ENCODE assay signal across 8 cellular contexts in genomic region chr13:28657784-28658538, GRCh38. TPM values are rescaled to one million over a fixed set of nuclear protein-coding genes. Genes with fewer than 3 reads are reported as not detected.
DNase-seq lines count a peak whose midpoint lies in the region; ATAC-seq, FAIRE-seq and TF ChIP-seq lines count a peak whose summit lies in the region.

No MANE protein-coding gene starts in this region.

- intact Hi-C loops in K562 (cut with micrococcal nuclease), result no loop called here

- in situ Hi-C loops in K562 (cut with MboI), result no loop called here

- TF ChIP-seq RAD21 in K562 (CRISPR knock-in tag; conservative IDR thresholded peaks at IDR 0.05 in 1 of 2, IDR thresholded peaks at IDR 0.05 in 1 of 2), result peak; percentile 20 to 27; a peak in 2 of 4 replicates

- peak overlapping the region; percentile 75 for H3K4me3 ChIP-seq in GM12864 (ENCODE audit: low read depth, low read length)
- peak overlapping the region; percentile 90 for H3K4me3 ChIP-seq in NB4 (ENCODE audit: low read depth, low read length)
- H3K4me3 ChIP-seq in K562, result peak overlapping the region; percentile 95

- H3K27me3 ChIP-seq in K562 (ENCODE audit: control insufficient read depth in 2 of 2, insufficient read depth in 2 of 2, low read length in 2 of 2) (no peaks in the 10 kb centered on the region), layer of hippocampus (ENCODE audit: control insufficient read depth, insufficient read depth, low read length) (no peaks in the 10 kb centered on the region)

- BruUV-seq in K562 (replicated peaks; lab: Mats Ljungman, UMichigan), result TSS peak; percentile 66

- H3K4me1 ChIP-seq in K562 (replicated peaks in 1 of 2; ENCODE audit: control insufficient read depth in 2 of 2, insufficient read depth in 2 of 2, low read length in 2 of 2), result peaks cover 4 to 14% of the 10 kb centered on the region in 2 experiments; a peak in 3 of 5 replicates

- H3K27ac ChIP-seq in K562 (ENCODE audit: extremely low read depth, low read depth, low read length) (peak overlapping the region; percentile 81), layer of hippocampus (ENCODE audit: low read depth, low read length) (peak overlapping the region; percentile 90), temporal lobe (ENCODE audit: low read depth, low read length) (peak overlapping the region; percentile 70)

- DNase-seq in GM12864 (ENCODE audit: low read depth), result no peak
- peak; percentile 62 for DNase-seq in NB4 (ENCODE audit: low read depth)
- peak in 2 of 4 experiments; percentile 13 to 26 for DNase-seq in K562 (ENCODE audit: extremely low read depth in 1 of 4, low spot score in 3 of 4)
- DNase-seq in NCI-H128 (lab: John Stamatoyannopoulos, UW; ENCODE audit: unreplicated experiment), result no peak
- DNase-seq in NCI-H345 treated with DMSO at 0.1 percent for 48 hours (lab: John Stamatoyannopoulos, UW; ENCODE audit: unreplicated experiment), result no peak
- DNase-seq in iPS-NIHi11 (ENCODE audit: low spot score), result no peak

- TF ChIP-seq POLR2A in NB4 (IDR thresholded peaks at IDR 0.05; ENCODE audit: extremely low read depth, insufficient read length) (no peak), K562 (conservative IDR thresholded peaks at IDR 0.05) (no peak)

- H3K9me1 ChIP-seq in K562 (ENCODE audit: control insufficient read depth, insufficient read depth, low read length), result no peaks in the 10 kb centered on the region

- 3% methylated on average over 11 of the region's 12 CpGs for WGBS in K562 (ENCODE audit: insufficient coverage, low coverage, missing lambda C conversion rate)

- H3K9me3 ChIP-seq in K562 (replicated peaks; ENCODE audit: control insufficient read depth, insufficient read depth, low read depth, low read length), result no peaks in the 10 kb centered on the region

- no peak for TF ChIP-seq EP300 in K562 (IDR thresholded peaks at IDR 0.05; ENCODE audit: low read length)

- POLR2A ChIA-PET in K562 (lab: Yijun Ruan, JAX), result interaction anchor here (0.6 to 2.1 kb wide), 5 partner anchors 17 to 1121 kb away, joined by 3 to 8 read pairs (median 3); no protein-coding TSS in a partner anchor

- peaks cover 32% of the 10 kb centered on the region; the same call in 2 of the 3 replicates for H3K36me3 ChIP-seq in K562 (ENCODE audit: control insufficient read depth, insufficient read depth, low read length)

- ATAC-seq in K562, result peak; percentile 9; the same call in 1 of the 3 replicates

- TF ChIP-seq CTCF in GM12864 (IDR thresholded peaks at IDR 0.05; ENCODE audit: low read depth, low read length, missing control alignments) (peak; percentile 5), NB4 (IDR thresholded peaks at IDR 0.05; ENCODE audit: low read depth, low read length) (no peak), K562 (IDR thresholded peaks at IDR 0.05 in 2 of 3, conservative IDR thresholded peaks at IDR 0.05 in 1 of 3; ENCODE audit: insufficient read depth in 2 of 3, low read depth in 1 of 3, low read length in 3 of 3) (peak in 1 of 3 experiments; percentile 19; a peak in 1 of 6 replicates)

- CTCF ChIA-PET in K562 (lab: Yijun Ruan, JAX; ENCODE audit: low intra/inter-chr PET ratio), result no interaction called here

- H2AFZ ChIP-seq in K562 (ENCODE audit: low read depth, low read length), result peak overlapping the region; percentile 91

- peak overlapping the region; percentile 80 to 93; a peak in 3 of 4 replicates for H3K9ac ChIP-seq in K562 (ENCODE audit: insufficient read depth in 1 of 2, low read depth in 2 of 2, low read length in 2 of 2)

- peak overlapping the region; percentile 95 for H3K4me2 ChIP-seq in K562 (ENCODE audit: insufficient read depth, low read length)

- H4K20me1 ChIP-seq in K562 (replicated peaks; ENCODE audit: control insufficient read depth, insufficient read depth, low read length), result no peaks in the 10 kb centered on the region; the same call in 1 of the 2 replicates

- H3K79me2 ChIP-seq in K562 (ENCODE audit: control insufficient read depth, insufficient read depth, low read length), result peaks cover 64% of the 10 kb centered on the region

- peak; percentile 69 for FAIRE-seq in K562 (lab: Jason Lieb, UNC)

TF ChIP-seq in K562, 482 proteins besides CTCF, POLR2A, EP300 and RAD21 (continues in another document):
- TF ChIP-seq GTF3C2 (IDR thresholded peaks at IDR 0.05; ENCODE audit: borderline replicate concordance, extremely low read depth, insufficient read length), result no peak
- TF ChIP-seq MAZ (CRISPR knock-in tag; conservative IDR thresholded peaks at IDR 0.05 in 1 of 2, IDR thresholded peaks at IDR 0.05 in 1 of 2), result 0 out of 4 replicates have a peak, but pooled peaks of 1 of the 2 experiments have one; percentile 20
- TF ChIP-seq ZNF24 (IDR thresholded peaks at IDR 0.05), result no peak
- 0 out of 4 replicates have a peak, but pooled peaks of 1 of the 2 experiments have one; percentile 31 for TF ChIP-seq MLLT1 (IDR thresholded peaks at IDR 0.05)
- no peak for TF ChIP-seq COPS2 (conservative IDR thresholded peaks at IDR 0.05)
- TF ChIP-seq SMARCA4 (IDR thresholded peaks at IDR 0.05), result no peak
- TF ChIP-seq SMAD3 (CRISPR knock-in tag; conservative IDR thresholded peaks at IDR 0.05), result no peak
- 0 out of 2 replicates have a peak, but pooled peaks have one; percentile 22 for TF ChIP-seq SMARCE1 (IDR thresholded peaks at IDR 0.05)
- TF ChIP-seq MEIS2 (IDR thresholded peaks at IDR 0.05; ENCODE audit: partially characterized antibody), result peak; percentile 65
- TF ChIP-seq ZNF41 (CRISPR knock-in tag; conservative IDR thresholded peaks at IDR 0.05), result no peak
- TF ChIP-seq SPI1 (IDR thresholded peaks at IDR 0.05; ENCODE audit: borderline replicate concordance, low read depth, low read length), result peak; percentile 85
- TF ChIP-seq ELF1 (tag; IDR thresholded peaks at IDR 0.05), result no peak
- TF ChIP-seq PKNOX1 (IDR thresholded peaks at IDR 0.05), result peak; percentile 79
- no peak for TF ChIP-seq HNRNPK (IDR thresholded peaks at IDR 0.05; ENCODE audit: low read depth, low read length, poor library complexity, severe bottlenecking)

RNA-seq across cellular contexts. Expression of gene POMP, which starts 1.0 kb away (rescaled TPM):
- 3.7 and 7.5 TPM in 2 replicates for total RNA-seq in K562 (2011; cell fraction: chromatin; rRNA removed; ENCODE audit: low replicate concordance)
- 5.0 and 5.7 TPM in 2 replicates for total RNA-seq in K562 (2011; cell fraction: nucleolus; rRNA removed)
- 9.3 and 10.8 TPM in 2 replicates for total RNA-seq in K562 (2011; cell fraction: nucleoplasm; rRNA removed)
- total RNA-seq in K562 (2014; rRNA removed) (69.2 and 75.2 TPM in 2 replicates), K562 (2014; rRNA removed; fragmentation: Illumina TruSeq; extraction: Trizol) (143 and 170 TPM in 2 replicates), K562 (2015; rRNA removed; fragmentation: Illumina TruSeq; extraction: Trizol) (117 and 127 TPM in 2 replicates), K562 (2021) (116 and 120 TPM in 2 replicates), temporal lobe (43.8 TPM)
- polyA plus RNA-seq in K562 (2011; rRNA removed) (74.5 and 114 TPM in 2 replicates), K562 (2014; fragmentation: Illumina TruSeq; extraction: Trizol) (117 and 126 TPM in 2 replicates), K562 (2014; fragmentation: Nextera tagmentation; extraction: Ambion mirVana) (100 to 1,000 TPM; 506 to 647 TPM), K562 (2014; rRNA removed) (118 and 126 TPM in 2 replicates)
- 13.9 and 38.6 TPM in 2 replicates for polyA plus RNA-seq in K562 (2011; cell fraction: cytosol; rRNA removed)
- polyA plus RNA-seq in K562 (2011; cell fraction: nucleus; rRNA removed), result 11.1 and 18.2 TPM in 2 replicates
- 122 and 246 TPM in 2 replicates for polyA plus RNA-seq in K562 (2012)
- polyA minus RNA-seq in K562 (2011; rRNA and poly(A)+ RNA removed), result 118 and 135 TPM in 2 replicates
- 27.0 and 34.8 TPM in 2 replicates for polyA minus RNA-seq in K562 (2011; cell fraction: cytosol; rRNA and poly(A)+ RNA removed)
- polyA minus RNA-seq in K562 (2011; cell fraction: nucleus; rRNA and poly(A)+ RNA removed), result 5.5 and 15.0 TPM in 2 replicates
